In genomic region chr9:136587145-136587943, GRCh38 we compare ENCODE assay signal across 1 cellular context.
TF ChIP-seq lines count a peak whose summit lies in the region.

No MANE protein-coding gene starts in this region.

TF ChIP-seq in K562, 482 proteins besides CTCF, POLR2A, EP300 and RAD21 (continued from another document and continues in another):
- TF ChIP-seq, protein P1, sequence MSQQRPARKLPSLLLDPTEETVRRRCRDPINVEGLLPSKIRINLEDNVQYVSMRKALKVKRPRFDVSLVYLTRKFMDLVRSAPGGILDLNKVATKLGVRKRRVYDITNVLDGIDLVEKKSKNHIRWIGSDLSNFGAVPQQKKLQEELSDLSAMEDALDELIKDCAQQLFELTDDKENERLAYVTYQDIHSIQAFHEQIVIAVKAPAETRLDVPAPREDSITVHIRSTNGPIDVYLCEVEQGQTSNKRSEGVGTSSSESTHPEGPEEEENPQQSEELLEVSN (IDR thresholded peaks at IDR 0.05; ENCODE audit: borderline replicate concordance in 1 of 2, extremely low read depth in 1 of 2, insufficient read depth in 1 of 2, insufficient read length in 1 of 2, low read depth in 1 of 2, low read length in 1 of 2, poor library complexity in 1 of 2, severe bottlenecking in 1 of 2) = peak in 1 of 2 experiments; percentile 32
- TF ChIP-seq SOX6 (IDR thresholded peaks at IDR 0.05) (peak; percentile 48; the same call in 1 of the 2 replicates), RBM15 (IDR thresholded peaks at IDR 0.05; ENCODE audit: insufficient read depth, low read length) (no peak), HIVEP1 (CRISPR knock-in tag; IDR thresholded peaks at IDR 0.05) (0 out of 2 replicates have a peak, but pooled peaks have one; percentile 30), HDAC2 (IDR thresholded peaks at IDR 0.05) (peak; percentile 27; the same call in 1 of the 2 replicates), ETS2 (tag; IDR thresholded peaks at IDR 0.05; ENCODE audit: borderline replicate concordance, poor library complexity, severe bottlenecking) (no peak), MTA2 (IDR thresholded peaks at IDR 0.05; ENCODE audit: low read depth) (0 out of 2 replicates have a peak, but pooled peaks have one; percentile 19), NCOA1 (IDR thresholded peaks at IDR 0.05; ENCODE audit: low read depth) (peak; percentile 62; the same call in 1 of the 2 replicates), ATF7 (IDR thresholded peaks at IDR 0.05) (peak; percentile 61), VEZF1 (CRISPR knock-in tag; IDR thresholded peaks at IDR 0.05) (peak; percentile 93), NR1H2 (CRISPR knock-in tag; IDR thresholded peaks at IDR 0.05) (0 out of 2 replicates have a peak, but pooled peaks have one; percentile 39), MEF2D (tag; conservative IDR thresholded peaks at IDR 0.05; ENCODE audit: low read depth) (no peak), HCFC1 (IDR thresholded peaks at IDR 0.05; ENCODE audit: low read depth, low read length) (peak; percentile 24; the same call in 1 of the 2 replicates), NONO (IDR thresholded peaks at IDR 0.05; ENCODE audit: low read depth in 2 of 2, low read length in 1 of 2) (peak in 1 of 2 experiments; percentile 43; a peak in 1 of 4 replicates), ZBTB17 (CRISPR knock-in tag; IDR thresholded peaks at IDR 0.05) (0 out of 2 replicates have a peak, but pooled peaks have one; percentile 41), ETV5 (CRISPR knock-in tag; IDR thresholded peaks at IDR 0.05; ENCODE audit: low read depth) (peak; percentile 80), ARID1B (IDR thresholded peaks at IDR 0.05) (peak; percentile 71), PCBP1 (IDR thresholded peaks at IDR 0.05; ENCODE audit: low read depth, low read length, poor library complexity, severe bottlenecking) (peak; percentile 49), ZBTB33 (CRISPR knock-in tag; IDR thresholded peaks at IDR 0.05) (peak; percentile 82), ZNF740 (CRISPR knock-in tag; IDR thresholded peaks at IDR 0.05) (peak; percentile 93), ZNF740 (tag; IDR thresholded peaks at IDR 0.05) (no peak; a peak in 1 of 4 replicates), PRDM10 (IDR thresholded peaks at IDR 0.05; ENCODE audit: partially characterized antibody) (peak; percentile 83), TAL1 (IDR thresholded peaks at IDR 0.05) (peak; percentile 15; the same call in 1 of the 2 replicates), GABPA (tag; conservative IDR thresholded peaks at IDR 0.05; ENCODE audit: low read depth) (peak; percentile 44; the same call in 1 of the 2 replicates), ZBTB9 (CRISPR knock-in tag; IDR thresholded peaks at IDR 0.05) (peak; percentile 81), SPI1 (IDR thresholded peaks at IDR 0.05; ENCODE audit: borderline replicate concordance, low read depth, low read length) (peak; percentile 93), JUND (IDR thresholded peaks at IDR 0.05; ENCODE audit: borderline replicate concordance, low read depth, low read length) (peak; percentile 65), JUND (tag; IDR thresholded peaks at IDR 0.05; ENCODE audit: borderline replicate concordance, low read depth, low read length) (peak; percentile 31; the same call in 1 of the 3 replicates), ID3 (CRISPR knock-in tag; IDR thresholded peaks at IDR 0.05) (no peak), ID3 (tag; IDR thresholded peaks at IDR 0.05) (peak; percentile 46; the same call in 1 of the 2 replicates), MTA3 (IDR thresholded peaks at IDR 0.05; ENCODE audit: borderline replicate concordance) (peak; percentile 51; the same call in 1 of the 2 replicates), WHSC1 (IDR thresholded peaks at IDR 0.05; ENCODE audit: low read length) (no peak), TAF1 (IDR thresholded peaks at IDR 0.05; ENCODE audit: control insufficient read depth, extremely low read depth, insufficient read depth, low read length, severe bottlenecking) (peak; percentile 9), FOXA3 (CRISPR knock-in tag; conservative IDR thresholded peaks at IDR 0.05 in 1 of 2, IDR thresholded peaks at IDR 0.05 in 1 of 2) (peak in 1 of 2 experiments; percentile 80; a peak in 1 of 4 replicates), BCL6 (CRISPR knock-in tag; IDR thresholded peaks at IDR 0.05) (no peak), YY1 (IDR thresholded peaks at IDR 0.05; ENCODE audit: borderline replicate concordance in 1 of 3, control insufficient read depth in 1 of 3, extremely low read depth in 1 of 3, insufficient read depth in 3 of 3, insufficient read length in 1 of 3, insufficient replicate concordance in 2 of 3, low read depth in 1 of 3, low read length in 2 of 3) (peak in 1 of 3 experiments; percentile 40)
- TF ChIP-seq, protein P2, sequence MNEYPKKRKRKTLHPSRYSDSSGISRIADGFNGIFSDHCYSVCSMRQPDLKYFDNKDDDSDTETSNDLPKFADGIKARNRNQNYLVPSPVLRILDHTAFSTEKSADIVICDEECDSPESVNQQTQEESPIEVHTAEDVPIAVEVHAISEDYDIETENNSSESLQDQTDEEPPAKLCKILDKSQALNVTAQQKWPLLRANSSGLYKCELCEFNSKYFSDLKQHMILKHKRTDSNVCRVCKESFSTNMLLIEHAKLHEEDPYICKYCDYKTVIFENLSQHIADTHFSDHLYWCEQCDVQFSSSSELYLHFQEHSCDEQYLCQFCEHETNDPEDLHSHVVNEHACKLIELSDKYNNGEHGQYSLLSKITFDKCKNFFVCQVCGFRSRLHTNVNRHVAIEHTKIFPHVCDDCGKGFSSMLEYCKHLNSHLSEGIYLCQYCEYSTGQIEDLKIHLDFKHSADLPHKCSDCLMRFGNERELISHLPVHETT (CRISPR knock-in tag; conservative IDR thresholded peaks at IDR 0.05 in 1 of 2, IDR thresholded peaks at IDR 0.05 in 1 of 2) = peak in 1 of 2 experiments; percentile 46; a peak in 1 of 4 replicates
- TF ChIP-seq, protein P3, sequence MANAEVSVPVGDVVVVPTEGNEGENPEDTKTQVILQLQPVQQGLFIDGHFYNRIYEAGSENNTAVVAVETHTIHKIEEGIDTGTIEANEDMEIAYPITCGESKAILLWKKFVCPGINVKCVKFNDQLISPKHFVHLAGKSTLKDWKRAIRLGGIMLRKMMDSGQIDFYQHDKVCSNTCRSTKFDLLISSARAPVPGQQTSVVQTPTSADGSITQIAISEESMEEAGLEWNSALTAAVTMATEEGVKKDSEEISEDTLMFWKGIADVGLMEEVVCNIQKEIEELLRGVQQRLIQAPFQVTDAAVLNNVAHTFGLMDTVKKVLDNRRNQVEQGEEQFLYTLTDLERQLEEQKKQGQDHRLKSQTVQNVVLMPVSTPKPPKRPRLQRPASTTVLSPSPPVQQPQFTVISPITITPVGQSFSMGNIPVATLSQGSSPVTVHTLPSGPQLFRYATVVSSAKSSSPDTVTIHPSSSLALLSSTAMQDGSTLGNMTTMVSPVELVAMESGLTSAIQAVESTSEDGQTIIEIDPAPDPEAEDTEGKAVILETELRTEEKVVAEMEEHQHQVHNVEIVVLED (CRISPR knock-in tag; IDR thresholded peaks at IDR 0.05) = no peak
- TF ChIP-seq, protein P4, sequence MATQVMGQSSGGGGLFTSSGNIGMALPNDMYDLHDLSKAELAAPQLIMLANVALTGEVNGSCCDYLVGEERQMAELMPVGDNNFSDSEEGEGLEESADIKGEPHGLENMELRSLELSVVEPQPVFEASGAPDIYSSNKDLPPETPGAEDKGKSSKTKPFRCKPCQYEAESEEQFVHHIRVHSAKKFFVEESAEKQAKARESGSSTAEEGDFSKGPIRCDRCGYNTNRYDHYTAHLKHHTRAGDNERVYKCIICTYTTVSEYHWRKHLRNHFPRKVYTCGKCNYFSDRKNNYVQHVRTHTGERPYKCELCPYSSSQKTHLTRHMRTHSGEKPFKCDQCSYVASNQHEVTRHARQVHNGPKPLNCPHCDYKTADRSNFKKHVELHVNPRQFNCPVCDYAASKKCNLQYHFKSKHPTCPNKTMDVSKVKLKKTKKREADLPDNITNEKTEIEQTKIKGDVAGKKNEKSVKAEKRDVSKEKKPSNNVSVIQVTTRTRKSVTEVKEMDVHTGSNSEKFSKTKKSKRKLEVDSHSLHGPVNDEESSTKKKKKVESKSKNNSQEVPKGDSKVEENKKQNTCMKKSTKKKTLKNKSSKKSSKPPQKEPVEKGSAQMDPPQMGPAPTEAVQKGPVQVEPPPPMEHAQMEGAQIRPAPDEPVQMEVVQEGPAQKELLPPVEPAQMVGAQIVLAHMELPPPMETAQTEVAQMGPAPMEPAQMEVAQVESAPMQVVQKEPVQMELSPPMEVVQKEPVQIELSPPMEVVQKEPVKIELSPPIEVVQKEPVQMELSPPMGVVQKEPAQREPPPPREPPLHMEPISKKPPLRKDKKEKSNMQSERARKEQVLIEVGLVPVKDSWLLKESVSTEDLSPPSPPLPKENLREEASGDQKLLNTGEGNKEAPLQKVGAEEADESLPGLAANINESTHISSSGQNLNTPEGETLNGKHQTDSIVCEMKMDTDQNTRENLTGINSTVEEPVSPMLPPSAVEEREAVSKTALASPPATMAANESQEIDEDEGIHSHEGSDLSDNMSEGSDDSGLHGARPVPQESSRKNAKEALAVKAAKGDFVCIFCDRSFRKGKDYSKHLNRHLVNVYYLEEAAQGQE (CRISPR knock-in tag; IDR thresholded peaks at IDR 0.05; ENCODE audit: low read depth) = 0 out of 2 replicates have a peak, but pooled peaks have one; percentile 63
- TF ChIP-seq, protein P5, sequence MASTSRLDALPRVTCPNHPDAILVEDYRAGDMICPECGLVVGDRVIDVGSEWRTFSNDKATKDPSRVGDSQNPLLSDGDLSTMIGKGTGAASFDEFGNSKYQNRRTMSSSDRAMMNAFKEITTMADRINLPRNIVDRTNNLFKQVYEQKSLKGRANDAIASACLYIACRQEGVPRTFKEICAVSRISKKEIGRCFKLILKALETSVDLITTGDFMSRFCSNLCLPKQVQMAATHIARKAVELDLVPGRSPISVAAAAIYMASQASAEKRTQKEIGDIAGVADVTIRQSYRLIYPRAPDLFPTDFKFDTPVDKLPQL (IDR thresholded peaks at IDR 0.05; ENCODE audit: extremely low read depth, insufficient read length) = no peak
